8 cellular contexts compared by ENCODE assay signal in the genomic region with DNA sequence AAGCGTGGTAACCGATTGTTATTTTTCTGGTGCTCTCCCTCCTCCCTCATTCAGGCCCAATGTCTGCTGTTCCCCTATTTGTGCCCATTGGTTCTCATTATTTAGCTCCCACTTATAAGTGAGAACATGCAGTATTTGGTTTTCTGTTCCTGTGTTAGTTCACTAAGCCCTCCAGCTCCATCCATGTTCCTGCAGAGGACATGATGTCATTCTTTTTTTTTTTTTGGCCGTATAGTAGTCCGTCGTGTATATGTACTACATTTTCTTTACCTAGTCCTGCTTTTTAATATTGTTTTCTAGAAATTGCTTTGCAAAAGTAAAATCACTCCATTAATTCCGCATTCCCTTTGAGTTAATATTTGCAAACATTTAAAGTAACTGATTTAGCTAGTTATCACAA.
"Had no signal": no experiment of that assay in that cellular context is flagged by ENCODE, and none has a peak within 500 bp of the region (broad histone marks: within the 10 kb centered on the region; RNA-seq: fewer than 3 reads in every experiment).

No MANE protein-coding gene starts in this region.

- DNase-seq: GDM1, GF-D8 had no signal

- ATAC-seq: GM12878 had no signal

- H3K4me3 ChIP-seq: GM12878 had no signal

- FAIRE-seq: G401.6, GM12878, GM12891, GM12892, GM18507, GM19239 had no signal
